16 cellular contexts compared by ENCODE assay signal in the genomic region with DNA sequence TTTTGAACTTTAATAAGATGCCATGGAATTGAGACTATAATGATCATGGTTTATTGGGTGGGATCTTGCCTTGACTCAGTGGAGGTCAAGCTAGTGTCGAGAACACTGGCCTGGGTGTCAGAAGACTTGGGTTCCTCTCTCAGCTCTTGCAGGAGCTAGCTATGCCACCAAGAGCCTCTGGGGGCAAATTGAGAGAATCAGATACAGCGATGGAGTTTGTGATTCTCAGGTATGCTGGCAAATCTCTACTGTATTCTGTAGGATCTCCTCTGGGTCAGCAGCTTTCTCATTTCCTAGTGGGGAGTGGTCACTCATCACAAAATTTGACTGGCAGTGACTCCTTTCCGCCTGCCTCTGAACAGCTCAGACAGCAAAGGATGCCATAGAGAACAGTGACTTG.
"Had no signal": no experiment of that assay in that cellular context is flagged by ENCODE, and none has a peak within 500 bp of the region (broad histone marks: within the 10 kb centered on the region; RNA-seq: fewer than 3 reads in every experiment).

No MANE protein-coding gene starts in this region.

- H3K4me3 ChIP-seq: cardiac muscle cell, left lung, mucosa of descending colon, stomach, testis had no signal

- H3K4me1 Mint-ChIP-seq: activated naive CD4-positive, alpha-beta T cell treated with anti-CD3 and anti-CD28 coated beads, Interleukin-2, amount 10 ng/mL, durations not matched to agents 7 days and 5 days; naive thymus-derived CD4-positive, alpha-beta T cell had no signal

- H3K79me2 ChIP-seq: parathyroid adenoma had no signal

- H3K36me3 Mint-ChIP-seq: activated naive CD4-positive, alpha-beta T cell treated with anti-CD3 and anti-CD28 coated beads, Interleukin-2, amount 10 ng/mL, durations not matched to agents 7 days and 5 days; naive thymus-derived CD4-positive, alpha-beta T cell had no signal

- DNase-seq: activated naive CD4-positive, alpha-beta T cell treated with anti-CD3 and anti-CD28 coated beads, Interleukin-2, amount 10 ng/mL, durations not matched to agents 7 days and 5 days; activated T-cell treated with anti-CD3 and anti-CD28 coated beads, Interleukin-2, amount 50 U/mL, for 1 hour; kidney; left lung; mammary epithelial cell; mucosa of descending colon; naive thymus-derived CD4-positive, alpha-beta T cell; stimulated activated CD4-positive, alpha-beta T cell treated with anti-CD3 and anti-CD28 coated beads, Interleukin-12 subunit alpha, Interleukin-12 subunit beta, amount 100 ng/mL, for 4 hours; stimulated activated CD4-positive, alpha-beta T cell treated with anti-CD3 and anti-CD28 coated beads, Interleukin-2, amount 100 ng/mL, for 24 hours; stomach; testis had no signal

- H3K27ac ChIP-seq: cardiac muscle cell, left lung, parathyroid adenoma, stomach, testis had no signal

- H3K9ac ChIP-seq: parathyroid adenoma had no signal

- H3K9me3 ChIP-seq: left lung, mucosa of descending colon, stomach, testis had no signal

- H3K36me3 ChIP-seq: cardiac muscle cell, left lung, stomach had no signal

- H3K27me3 ChIP-seq: cardiac muscle cell, left lung, stomach, testis had no signal

- H3K4me3 Mint-ChIP-seq: activated naive CD4-positive, alpha-beta T cell treated with anti-CD3 and anti-CD28 coated beads, Interleukin-2, amount 10 ng/mL, durations not matched to agents 7 days and 5 days; naive thymus-derived CD4-positive, alpha-beta T cell; T-helper 2 cell treated with Interferon-gamma antibody and Interleukin-4, amounts not matched to agents 5 μg/mL and 100 μg/mL, for 36 hours had no signal

- ATAC-seq: activated CD4-positive, CD25-positive, alpha-beta regulatory T cell treated with anti-CD3 and anti-CD28 coated beads, Interleukin-2, amount 50 U/mL, for 24 hours; left lung; mucosa of descending colon; naive thymus-derived CD4-positive, alpha-beta T cell had no signal

- H3K9me3 Mint-ChIP-seq: activated naive CD4-positive, alpha-beta T cell treated with anti-CD3 and anti-CD28 coated beads, Interleukin-2, amount 10 ng/mL, durations not matched to agents 7 days and 5 days; activated T-helper 2 cell treated with anti-CD3 and anti-CD28 coated beads, Interferon-gamma antibody, Interleukin-2, Interleukin-4, amounts not matched to agents 10 μg/mL and 5 μg/mL and 100 μg/mL, durations not matched to agents 14 hours and 24 hours and 36 hours; naive thymus-derived CD4-positive, alpha-beta T cell; T-helper 2 cell treated with Interferon-gamma antibody and Interleukin-4, amounts not matched to agents 5 μg/mL and 100 μg/mL, for 36 hours had no signal

- H2AFZ ChIP-seq: parathyroid adenoma had no signal

- H3K27ac Mint-ChIP-seq: activated naive CD4-positive, alpha-beta T cell treated with anti-CD3 and anti-CD28 coated beads, Interleukin-2, amount 10 ng/mL, durations not matched to agents 7 days and 5 days; activated T-helper 2 cell treated with anti-CD3 and anti-CD28 coated beads, Interferon-gamma antibody, Interleukin-2, Interleukin-4, amounts not matched to agents 10 μg/mL and 5 μg/mL and 100 μg/mL, durations not matched to agents 14 hours and 24 hours and 36 hours; naive thymus-derived CD4-positive, alpha-beta T cell; T-helper 2 cell treated with Interferon-gamma antibody and Interleukin-4, amounts not matched to agents 5 μg/mL and 100 μg/mL, for 36 hours had no signal

- H3K4me1 ChIP-seq: left lung, parathyroid adenoma, stomach, testis had no signal
